In the genomic region with DNA sequence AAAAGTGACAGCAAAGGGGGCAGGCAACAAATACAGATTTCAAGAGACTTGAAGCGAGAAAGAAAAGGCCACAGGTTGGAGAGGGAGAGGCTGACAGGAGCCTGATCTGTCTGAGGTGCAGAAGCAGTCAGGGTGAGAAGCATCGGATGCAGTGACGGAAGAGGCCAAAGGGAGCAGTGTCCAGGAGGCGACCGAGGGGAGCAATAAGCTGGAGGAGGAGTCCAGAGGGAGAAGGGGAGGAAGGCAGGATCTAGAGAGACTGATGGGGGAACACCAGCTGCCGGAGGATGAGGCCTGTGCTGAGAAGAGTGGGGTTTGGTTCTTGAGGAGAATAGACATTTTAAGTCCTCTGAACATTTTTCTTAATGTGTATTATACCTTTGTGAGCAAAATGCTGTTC, we compare ENCODE assay signal across 21 cellular contexts. TPM values are rescaled to one million over a fixed set of nuclear protein-coding genes. Genes with fewer than 3 reads are reported as not detected.
DNase-seq lines count a peak whose midpoint lies in the region; ATAC-seq and TF ChIP-seq lines count a peak whose summit lies in the region.
"Had no signal": no experiment of that assay in that cellular context is flagged by ENCODE, and none has a peak within 500 bp of the region (broad histone marks: within the 10 kb centered on the region; RNA-seq: fewer than 3 reads in every experiment).

No MANE protein-coding gene starts in this region.

- H3K4me1 ChIP-seq in GM23338 (ENCODE audit: insufficient read depth), result peaks cover 4% of the 10 kb centered on the region; the same call in 1 of the 2 replicates

- CTCF ChIA-PET in HEK293T (lab: Yijun Ruan, JAX), result no interaction called here

- H3K9me2 ChIP-seq in GM23338 (ENCODE audit: insufficient read depth), result no peaks in the 10 kb centered on the region

- peaks cover 31% of the 10 kb centered on the region for H3K4me1 Mint-ChIP-seq in GM23338
- H3K4me1 Mint-ChIP-seq in central memory CD8-positive, alpha-beta T cell, result peaks cover 45% of the 10 kb centered on the region
- H3K4me1 Mint-ChIP-seq in stimulated activated effector memory CD8-positive, alpha-beta T cell treated with anti-CD3 and anti-CD28 coated beads, Interleukin-12 subunit alpha, Interleukin-12 subunit beta, amount 100 ng/mL, for 72 hours, result peaks cover 62% of the 10 kb centered on the region

- no peak overlapping the region for H2AFZ ChIP-seq in GM23338
- H2AFZ ChIP-seq: GM23248 had no signal

- no peak overlapping the region for H3K4me2 ChIP-seq in GM23338
- H3K4me2 ChIP-seq: BLaER1 treated with 17β-estradiol and CSF1 and Interleukin-3, amounts not matched to agents 10 nM and 100 nM had no signal

- no peaks in the 10 kb centered on the region for H3K36me3 ChIP-seq in GM23338 (ENCODE audit: insufficient read depth)
- no peaks in the 10 kb centered on the region; the same call in 1 of the 2 replicates for H3K36me3 ChIP-seq in WERI-Rb-1

- peak; percentile 65 for ATAC-seq in GM23338
- ATAC-seq in central memory CD8-positive, alpha-beta T cell (replicated peaks; ENCODE audit: extremely low read depth, poor library complexity, severe bottlenecking), result no peak
- ATAC-seq in stimulated activated effector memory CD8-positive, alpha-beta T cell treated with anti-CD3 and anti-CD28 coated beads, Interleukin-12 subunit alpha, Interleukin-12 subunit beta, amount 100 ng/mL, for 72 hours, result no peak
- no peak for ATAC-seq in GM19467 (IDR thresholded peaks at IDR 0.05; ENCODE audit: unreplicated experiment)
- ATAC-seq: CD8-positive, alpha-beta T cell; GM12878 had no signal

- no peaks in the 10 kb centered on the region for H3K9me3 ChIP-seq in WERI-Rb-1 (ENCODE audit: severe bottlenecking)

- H3K4me3 ChIP-seq in GM23338 (no peak overlapping the region), WERI-Rb-1 (ENCODE audit: low read depth, low read length) (no peak overlapping the region)
- H3K4me3 ChIP-seq: BLaER1 treated with 17β-estradiol and CSF1 and Interleukin-3, amounts not matched to agents 10 nM and 100 nM; GM12878; GM23248 had no signal

- H3K27me3 ChIP-seq in GM23338 (ENCODE audit: insufficient read depth), result no peaks in the 10 kb centered on the region
- no peaks in the 10 kb centered on the region for H3K27me3 ChIP-seq in WERI-Rb-1 (ENCODE audit: insufficient read depth, low read depth, severe bottlenecking)
- H3K27me3 ChIP-seq: BLaER1 treated with 17β-estradiol and CSF1 and Interleukin-3, amounts not matched to agents 10 nM and 100 nM had no signal

- no peaks in the 10 kb centered on the region; the same call in 1 of the 2 replicates for H4K20me1 ChIP-seq in GM23338 (replicated peaks; ENCODE audit: insufficient read depth)

- H3F3A ChIP-seq in GM23338 (replicated peaks; ENCODE audit: low read depth), result no peaks in the 10 kb centered on the region

- H3K36me3 Mint-ChIP-seq in GM23338 (ENCODE audit: low read depth), result no peaks in the 10 kb centered on the region
- H3K36me3 Mint-ChIP-seq in central memory CD8-positive, alpha-beta T cell (ENCODE audit: insufficient read depth), result no peaks in the 10 kb centered on the region
- H3K36me3 Mint-ChIP-seq in stimulated activated effector memory CD8-positive, alpha-beta T cell treated with anti-CD3 and anti-CD28 coated beads, Interleukin-12 subunit alpha, Interleukin-12 subunit beta, amount 100 ng/mL, for 72 hours, result no peaks in the 10 kb centered on the region

- no peak for TF ChIP-seq CTCF in GM23338 (conservative IDR thresholded peaks at IDR 0.05; ENCODE audit: low read depth in 2 of 2)
- TF ChIP-seq CTCF in WERI-Rb-1 (IDR thresholded peaks at IDR 0.05; ENCODE audit: low read depth, low read length), result 0 out of 2 replicates have a peak, but pooled peaks have one; percentile 22

- no peak overlapping the region for H3K27ac Mint-ChIP-seq in GM23338
- H3K27ac Mint-ChIP-seq in central memory CD8-positive, alpha-beta T cell (ENCODE audit: low read depth), result peak overlapping the region; percentile 18
- peak overlapping the region; percentile 79 for H3K27ac Mint-ChIP-seq in stimulated activated effector memory CD8-positive, alpha-beta T cell treated with anti-CD3 and anti-CD28 coated beads, Interleukin-12 subunit alpha, Interleukin-12 subunit beta, amount 100 ng/mL, for 72 hours
- H3K27ac Mint-ChIP-seq: B cell; CD8-positive, alpha-beta T cell; HFFc6; IgD-negative memory B cell had no signal

- POLR2A ChIA-PET in HEK293T (lab: Yijun Ruan, JAX), result no interaction called here

- no peak overlapping the region for H3K4me3 Mint-ChIP-seq in GM23338
- no peak overlapping the region for H3K4me3 Mint-ChIP-seq in central memory CD8-positive, alpha-beta T cell
- no peak overlapping the region for H3K4me3 Mint-ChIP-seq in stimulated activated effector memory CD8-positive, alpha-beta T cell treated with anti-CD3 and anti-CD28 coated beads, Interleukin-12 subunit alpha, Interleukin-12 subunit beta, amount 100 ng/mL, for 72 hours
- H3K4me3 Mint-ChIP-seq: B cell; CD8-positive, alpha-beta T cell; HFFc6 had no signal

- DNase-seq in GM23338 (ENCODE audit: low spot score) (no peak), WERI-Rb-1 (no peak), HEK293T (ENCODE audit: extremely low spot score) (no peak), posterior vena cava (ENCODE audit: low spot score) (no peak)
- no peak for DNase-seq in central memory CD8-positive, alpha-beta T cell (ENCODE audit: low spot score in 2 of 2)
- DNase-seq in stimulated activated effector memory CD8-positive, alpha-beta T cell treated with anti-CD3 and anti-CD28 coated beads, Interleukin-12 subunit alpha, Interleukin-12 subunit beta, amount 100 ng/mL, for 72 hours (ENCODE audit: low spot score in 2 of 2), result no peak
- DNase-seq: CD8-positive, alpha-beta T cell; COR-L47; DMS 273 treated with DMSO at 0.1 percent for 48 hours; DMS53; DND-41; EL; GM23248; HCEC 1CT; HFFc6 had no signal

- no peak overlapping the region for H3K27ac ChIP-seq in GM23338 (ENCODE audit: low read depth)
- H3K27ac ChIP-seq in WERI-Rb-1, result no peak overlapping the region
- H3K27ac ChIP-seq: BLaER1 treated with 17β-estradiol and CSF1 and Interleukin-3, amounts not matched to agents 10 nM and 100 nM; GM23248; HL-60 had no signal

- H3K27me3 Mint-ChIP-seq in GM23338 (ENCODE audit: insufficient read depth, low read depth, poor library complexity), result peaks cover 7% of the 10 kb centered on the region
- no peaks in the 10 kb centered on the region for H3K27me3 Mint-ChIP-seq in central memory CD8-positive, alpha-beta T cell
- H3K27me3 Mint-ChIP-seq: B cell, IgD-negative memory B cell had no signal

- H3K9me3 Mint-ChIP-seq in GM23338, result no peaks in the 10 kb centered on the region; the same call in 2 of the 3 replicates
- no peaks in the 10 kb centered on the region for H3K9me3 Mint-ChIP-seq in central memory CD8-positive, alpha-beta T cell
- no peaks in the 10 kb centered on the region for H3K9me3 Mint-ChIP-seq in stimulated activated effector memory CD8-positive, alpha-beta T cell treated with anti-CD3 and anti-CD28 coated beads, Interleukin-12 subunit alpha, Interleukin-12 subunit beta, amount 100 ng/mL, for 72 hours
- H3K9me3 Mint-ChIP-seq: CD8-positive, alpha-beta T cell; HFFc6; IgD-negative memory B cell had no signal

- peaks cover 17% of the 10 kb centered on the region for H3K79me2 ChIP-seq in GM23338 (replicated peaks; ENCODE audit: insufficient read depth)

- intact Hi-C loops in posterior vena cava (cut with DNase I), result no loop called here

TF ChIP-seq in GM23338, 12 proteins besides CTCF, POLR2A, EP300 and RAD21 (continues in another document):
- TF ChIP-seq, protein P1, sequence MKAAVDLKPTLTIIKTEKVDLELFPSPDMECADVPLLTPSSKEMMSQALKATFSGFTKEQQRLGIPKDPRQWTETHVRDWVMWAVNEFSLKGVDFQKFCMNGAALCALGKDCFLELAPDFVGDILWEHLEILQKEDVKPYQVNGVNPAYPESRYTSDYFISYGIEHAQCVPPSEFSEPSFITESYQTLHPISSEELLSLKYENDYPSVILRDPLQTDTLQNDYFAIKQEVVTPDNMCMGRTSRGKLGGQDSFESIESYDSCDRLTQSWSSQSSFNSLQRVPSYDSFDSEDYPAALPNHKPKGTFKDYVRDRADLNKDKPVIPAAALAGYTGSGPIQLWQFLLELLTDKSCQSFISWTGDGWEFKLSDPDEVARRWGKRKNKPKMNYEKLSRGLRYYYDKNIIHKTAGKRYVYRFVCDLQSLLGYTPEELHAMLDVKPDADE (IDR thresholded peaks at IDR 0.05), result no peak

TF ChIP-seq in HEK293T, 16 proteins besides CTCF, POLR2A, EP300 and RAD21:
- TF ChIP-seq FOXK2 (IDR thresholded peaks at IDR 0.05), result no peak

RNA-seq across cellular contexts. Expression of gene FARS2, which starts 23.8 kb away (rescaled TPM):
- 13.2 and 19.0 TPM in 2 replicates for total RNA-seq in GM23338 (2014; rRNA removed; shearing (Covaris generic))
- 5.3 and 7.6 TPM in 2 replicates for polyA plus RNA-seq in GM23338 (2016; fragmentation: Nextera tagmentation; extraction: Ambion mirVana)
- 10 to 100 TPM; 13.3 to 13.6 TPM for total RNA-seq in posterior vena cava

RNA-seq across cellular contexts. Expression of gene LYRM4, which starts 24.3 kb away (rescaled TPM):
- 26.5 and 51.0 TPM in 2 replicates for total RNA-seq in GM23338 (2014; rRNA removed; shearing (Covaris generic))
- 61.6 and 62.0 TPM in 2 replicates for polyA plus RNA-seq in GM23338 (2016; fragmentation: Nextera tagmentation; extraction: Ambion mirVana)
- 10 to 100 TPM; 16.3 to 23.9 TPM for total RNA-seq in posterior vena cava
